In the genomic region with DNA sequence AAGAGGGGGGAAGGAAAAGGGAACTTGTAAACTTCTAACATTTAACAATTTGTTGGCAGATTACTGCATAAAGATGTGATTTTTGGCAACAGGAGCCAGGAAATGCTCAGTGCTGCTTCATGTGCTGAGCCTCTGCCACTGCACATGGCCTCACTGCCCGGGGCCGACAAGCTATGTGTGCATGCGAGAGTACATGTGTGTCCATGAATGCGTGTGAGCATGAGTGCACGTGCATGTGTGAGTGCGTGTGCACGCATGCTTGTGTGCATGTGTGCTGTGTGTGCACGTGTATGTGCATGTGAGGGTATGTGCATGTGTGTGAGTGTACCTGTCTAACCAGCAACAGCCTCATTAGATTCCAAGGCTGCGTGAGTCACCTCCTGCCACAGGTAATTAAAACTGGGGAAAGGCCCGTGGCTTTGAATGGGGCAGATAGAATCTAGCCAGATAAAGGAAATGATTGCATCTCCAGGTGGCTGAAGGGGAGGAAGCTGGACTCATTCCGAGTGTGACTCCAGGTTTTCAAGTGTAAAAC, we compare ENCODE assay signal across 1 cellular context.
TF ChIP-seq lines count a peak whose summit lies in the region.

No MANE protein-coding gene starts in this region.

TF ChIP-seq in endothelial cell of umbilical vein, 7 proteins besides CTCF, POLR2A, EP300 and RAD21 (continued from another document):
- TF ChIP-seq, protein P1, sequence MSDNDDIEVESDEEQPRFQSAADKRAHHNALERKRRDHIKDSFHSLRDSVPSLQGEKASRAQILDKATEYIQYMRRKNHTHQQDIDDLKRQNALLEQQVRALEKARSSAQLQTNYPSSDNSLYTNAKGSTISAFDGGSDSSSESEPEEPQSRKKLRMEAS (IDR thresholded peaks at IDR 0.05; ENCODE audit: insufficient read depth, insufficient read length), result peak; percentile 59
- peak; percentile 52 for TF ChIP-seq MYC (IDR thresholded peaks at IDR 0.05; ENCODE audit: low read depth, low read length)
